Comparison of ENCODE assay signal across 1 cellular context in the genomic region with DNA sequence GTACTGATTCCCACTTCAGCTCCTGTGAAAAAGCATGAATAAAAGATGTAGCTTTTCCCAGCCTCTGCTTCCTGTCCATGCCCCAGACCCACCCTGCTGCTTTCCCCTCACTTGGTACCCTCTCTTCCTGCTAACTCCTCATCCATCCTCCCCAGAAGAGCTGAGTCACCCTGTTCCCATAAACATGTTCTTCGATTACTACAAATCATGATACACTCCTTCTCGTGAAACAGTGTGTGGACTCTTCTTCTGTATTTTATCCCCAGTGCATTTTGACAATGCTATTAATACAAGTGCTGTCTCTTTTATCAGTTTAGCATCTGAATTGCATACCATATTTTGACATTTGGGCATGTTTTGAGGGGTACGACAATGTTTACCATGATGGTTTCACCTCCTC.
TF ChIP-seq lines count a peak whose summit lies in the region.

No MANE protein-coding gene starts in this region.

TF ChIP-seq in IMR-90, 13 proteins besides CTCF, POLR2A, EP300 and RAD21:
- TF ChIP-seq MAFK (IDR thresholded peaks at IDR 0.05; ENCODE audit: low read depth, low read length) (no peak), NFE2L2 (IDR thresholded peaks at IDR 0.05; ENCODE audit: low read depth, low read length) (peak; percentile 81)
